ENCODE assay signal across 25 cellular contexts in genomic region chr14:71604231-71604630, GRCh38.
"Had no signal": no experiment of that assay in that cellular context is flagged by ENCODE, and none has a peak within 500 bp of the region (broad histone marks: within the 10 kb centered on the region; RNA-seq: fewer than 3 reads in every experiment).

No MANE protein-coding gene starts in this region.

- DNase-seq: naive thymus-derived CD8-positive, alpha-beta T cell; nephron progenitor cell; nucleus accumbens; ovary; psoas muscle; right cardiac atrium; right lobe of liver; sigmoid colon; small intestine; stimulated activated CD4-positive, alpha-beta T cell treated with anti-CD3 and anti-CD28 coated beads, Interleukin-15, amount 100 ng/mL, for 24 hours; stimulated activated CD4-positive, alpha-beta T cell treated with anti-CD3 and anti-CD28 coated beads, Interleukin-2, amount 100 ng/mL, for 24 hours; stimulated activated CD4-positive, alpha-beta T cell treated with anti-CD3 and anti-CD28 coated beads, Interleukin-2, amount 100 ng/mL, for 48 hours; stimulated activated CD4-positive, alpha-beta T cell treated with anti-CD3 and anti-CD28 coated beads, Interleukin-4, amount 100 ng/mL, for 24 hours; stimulated activated naive B cell treated with anti-CD40 and anti-IgM and Interleukin-4, amounts not matched to agents 10 μg/mL and 1 μg/mL and 100 μg/mL, for 72 hours; stimulated activated naive CD4-positive, alpha-beta T cell treated with Interleukin-2 at 50 U/mL for 16 hours; stomach; thyroid gland; upper lobe of right lung; uterus had no signal

- H3K9me3 ChIP-seq: neutrophil, ovary, thoracic aorta, thyroid gland, upper lobe of right lung had no signal

- H2AFZ ChIP-seq: parathyroid adenoma had no signal

- H3K27me3 ChIP-seq: neutrophil, ovary, right lobe of liver, sigmoid colon, stomach, thyroid gland, tibial nerve, upper lobe of right lung, uterus had no signal

- H3K27ac ChIP-seq: neutrophil, ovary, parathyroid adenoma, psoas muscle, right lobe of liver, sigmoid colon, stomach, thoracic aorta, thyroid gland, tibial nerve, upper lobe of right lung, uterus had no signal

- H3K4me1 ChIP-seq: parathyroid adenoma, psoas muscle, right lobe of liver, sigmoid colon, stomach, thyroid gland, tibial nerve, upper lobe of right lung, uterus had no signal

- H3K4me3 ChIP-seq: ovary, psoas muscle, right lobe of liver, sigmoid colon, stomach, thoracic aorta, thyroid gland, tibial nerve, upper lobe of right lung, uterus had no signal

- FAIRE-seq: small intestine had no signal

- H3K36me3 ChIP-seq: neutrophil, ovary, right lobe of liver, sigmoid colon, stomach, thoracic aorta, thyroid gland, upper lobe of right lung, uterus had no signal

- H3K9ac ChIP-seq: parathyroid adenoma had no signal

- ATAC-seq: naive thymus-derived CD8-positive, alpha-beta T cell; natural killer cell treated with Interleukin-12 subunit alpha and Interleukin-12 subunit beta and Interleukin-15 and Interleukin-18, amount 100 ng/mL, for 72 hours; psoas muscle; right cardiac atrium; right lobe of liver; stimulated activated effector memory CD8-positive, alpha-beta T cell treated with anti-CD3 and anti-CD28 coated beads, Interleukin-12 subunit alpha, Interleukin-12 subunit beta, amount 100 ng/mL, for 72 hours; stimulated activated naive B cell treated with anti-CD40 and anti-IgM and Interleukin-4, amounts not matched to agents 10 μg/mL and 1 μg/mL and 100 μg/mL, for 72 hours; upper lobe of right lung had no signal
